ENCODE assay signal across 8 cellular contexts in genomic region chr12:64404470-64405446, GRCh38. TPM values are rescaled to one million over a fixed set of nuclear protein-coding genes. Genes with fewer than 3 reads are reported as not detected.
A peak's percentile ranks its signal among the peaks of the same experiment; 100 is the strongest.
DNase-seq lines count a peak whose midpoint lies in the region; ATAC-seq, FAIRE-seq and TF ChIP-seq lines count a peak whose summit lies in the region.

No MANE protein-coding gene starts in this region.

- H3K18ac ChIP-seq in H1 (ENCODE audit: extremely low read depth, low read length), result peak overlapping the region; percentile 95

- peak in 1 of 2 experiments; percentile 56 for TF ChIP-seq POLR2A in H1 (IDR thresholded peaks at IDR 0.05; ENCODE audit: control extremely low read depth in 1 of 2, low read depth in 2 of 2, low read length in 2 of 2)

- no peak overlapping the region for H2BK120ac ChIP-seq in H1 (replicated peaks; ENCODE audit: low read depth, low read length)

- H3K79me1 ChIP-seq in H1 (ENCODE audit: low read depth, low read length), result 0 out of 2 replicates have a peak, but pooled peaks cover 5% of the 10 kb centered on the region

- no peaks in the 10 kb centered on the region for H3K9me3 ChIP-seq in H1 (ENCODE audit: insufficient read depth in 2 of 2, low read depth in 1 of 2, low read length in 1 of 2)

- H3K4me2 ChIP-seq in H1 (ENCODE audit: insufficient read depth in 1 of 2, low read depth in 2 of 2, low read length in 2 of 2), result peak overlapping the region; percentile 76 to 94

- TF ChIP-seq RAD21 in H1 (IDR thresholded peaks at IDR 0.05 in 1 of 2, conservative IDR thresholded peaks at IDR 0.05 in 1 of 2; ENCODE audit: low read depth in 2 of 2, low read length in 2 of 2), result no peak

- DNase-seq in AG04449 (ENCODE audit: low read depth, low spot score), result peak; percentile 47
- peak; percentile 91 for DNase-seq in NCI-H748 (lab: John Stamatoyannopoulos, UW; ENCODE audit: unreplicated experiment)
- DNase-seq in activated CD8-positive, alpha-beta memory T cell treated with anti-CD3 and anti-CD28 coated beads for 4 hours (ENCODE audit: low read depth in 2 of 2), result peak; percentile 59 to 68
- peak in 1 of 2 experiments; percentile 56 for DNase-seq in H1 (ENCODE audit: low read depth in 1 of 2, low spot score in 2 of 2)
- DNase-seq in mesenteric fat pad (ENCODE audit: low spot score), result peak; percentile 91
- peak; percentile 56 to 66 for DNase-seq in stimulated activated CD8-positive, alpha-beta memory T cell treated with anti-CD3 and anti-CD28 coated beads, Interleukin-15, amount 100 ng/mL, for 48 hours (ENCODE audit: low read depth in 2 of 2)

- TF ChIP-seq EP300 in H1 (IDR thresholded peaks at IDR 0.05; ENCODE audit: borderline replicate concordance in 1 of 2, low read depth in 2 of 2, low read length in 2 of 2), result no peak

- peaks cover 9% of the 10 kb centered on the region; the same call in 1 of the 2 replicates for H3K23me2 ChIP-seq in H1 (ENCODE audit: low read depth, low read length)

- H2BK20ac ChIP-seq in H1 (ENCODE audit: low read length), result no peak overlapping the region

- H4K20me1 ChIP-seq in H1 (replicated peaks in 1 of 2; ENCODE audit: control insufficient read depth in 1 of 2, insufficient read depth in 2 of 2, low read length in 2 of 2), result peaks cover 5 to 11% of the 10 kb centered on the region in 2 experiments

- H4K91ac ChIP-seq in H1 (replicated peaks; ENCODE audit: insufficient read length, low read length), result peak overlapping the region; percentile 96

- H3K56ac ChIP-seq in H1 (replicated peaks; ENCODE audit: insufficient read length, low read depth, low read length), result peak overlapping the region; percentile 82

- peak overlapping the region; percentile 94 for H3K27ac ChIP-seq in H1 (ENCODE audit: low read depth, low read length)

- peak overlapping the region; percentile 97 for H4K8ac ChIP-seq in H1 (ENCODE audit: extremely low read depth, insufficient read depth, low read length)

- H2AK5ac ChIP-seq in H1 (ENCODE audit: low read depth, low read length), result peak overlapping the region; percentile 96

- FAIRE-seq in H1 (lab: Jason Lieb, UNC), result no peak

- no peak overlapping the region for H2AFZ ChIP-seq in H1 (ENCODE audit: low read length)

- ATAC-seq in GM18499 (IDR thresholded peaks at IDR 0.05; ENCODE audit: insufficient read depth, unreplicated experiment) (peak; percentile 14), HG02981 (IDR thresholded peaks at IDR 0.05; ENCODE audit: unreplicated experiment) (peak; percentile 27)

- H3K79me2 ChIP-seq in H1 (ENCODE audit: control insufficient read depth in 1 of 2, insufficient read depth in 2 of 2, low read length in 2 of 2), result peaks cover 15 to 48% of the 10 kb centered on the region in 2 experiments

- peak overlapping the region; percentile 91 to 96 (median 93) for H3K9ac ChIP-seq in H1 (replicated peaks in 1 of 4; ENCODE audit: extremely low read depth in 1 of 4, low read depth in 3 of 4, low read length in 3 of 4)

- H3K4ac ChIP-seq in H1 (replicated peaks; ENCODE audit: insufficient read length, low read depth, low read length), result peak overlapping the region; percentile 91

- peaks cover 0 to 3% (median under 1%) of the 10 kb centered on the region in 4 experiments; a peak in 3 of 8 replicates for H3K36me3 ChIP-seq in H1 (ENCODE audit: control insufficient read depth in 2 of 4, insufficient read depth in 4 of 4, low read length in 3 of 4)

- peak overlapping the region; percentile 98 for H2BK5ac ChIP-seq in H1 (ENCODE audit: low read depth, low read length)

- no peaks in the 10 kb centered on the region for H3K27me3 ChIP-seq in H1 (replicated peaks in 1 of 4; ENCODE audit: control insufficient read depth in 3 of 4, extremely low read depth in 1 of 4, insufficient read depth in 3 of 4, low read length in 3 of 4)

- H2BK12ac ChIP-seq in H1 (ENCODE audit: low read depth, low read length), result peak overlapping the region; percentile 95; the same call in 1 of the 2 replicates

- peak overlapping the region; percentile 98 for H3K4me3 ChIP-seq in AG04449 (ENCODE audit: low read depth, low read length)
- peak overlapping the region; percentile 73 to 96 (median 89) for H3K4me3 ChIP-seq in H1 (ENCODE audit: extremely low read depth in 1 of 4, insufficient read depth in 2 of 4, low read depth in 3 of 4, low read length in 4 of 4)

- H3K23ac ChIP-seq in H1 (ENCODE audit: insufficient read length), result no peak overlapping the region

- WGBS in H1 (ENCODE audit: extremely low coverage in 1 of 2, insufficient coverage in 1 of 2, insufficient read length in 1 of 2, insufficient replicate concordance in 2 of 2, low coverage in 1 of 2, low lambda C conversion rate in 2 of 2, missing lambda C conversion rate in 1 of 2), 2 experiments, result 2% methylated on average over 80 of the region's 85 CpGs; no CpG with 5 or more reads in 1 of the 2 experiments

- H4K5ac ChIP-seq in H1 (ENCODE audit: insufficient read length, low read depth, low read length), result peak overlapping the region; percentile 97

- H3K4me1 ChIP-seq in H1 (replicated peaks in 1 of 4; ENCODE audit: control insufficient read depth in 3 of 4, insufficient read depth in 4 of 4, low read length in 3 of 4), result peaks cover 0 to 5% (median 2%) of the 10 kb centered on the region in 4 experiments; a peak in 3 of 7 replicates

- POLR2A ChIA-PET in AG04449 (lab: Yijun Ruan, JAX) (interaction anchor here (1.0 kb wide), 1 partner anchor 9 kb away, joined by 4 read pairs; no protein-coding TSS in a partner anchor), H1 (lab: Charles Lee; ENCODE audit: partially characterized antibody) (interaction anchor here (0.7 to 9.6 kb wide), 27 partner anchors 7 to 207 kb away, joined by 3 to 100 read pairs (median 3); partner anchors contain the start of gene C12orf56)

- H2BK15ac ChIP-seq in H1 (ENCODE audit: low read length), result 0 out of 2 replicates have a peak overlapping the region, but pooled peaks have one; percentile 29

- no peak for TF ChIP-seq CTCF in AG04449 (IDR thresholded peaks at IDR 0.05; ENCODE audit: insufficient read depth, low read length, missing control alignments)
- TF ChIP-seq CTCF in H1 (IDR thresholded peaks at IDR 0.05; ENCODE audit: control extremely low read depth in 1 of 3, insufficient read depth in 1 of 3, low read depth in 1 of 3, low read length in 3 of 3), result no peak

- CTCF ChIA-PET in AG04449 (lab: Yijun Ruan, JAX) (no interaction called here), H1 (lab: Charles Lee; ENCODE audit: partially characterized antibody) (interaction anchor here (0.8 kb wide), 1 partner anchor 133 kb away, joined by 3 read pairs; no protein-coding TSS in a partner anchor)

- no peak overlapping the region for H3K14ac ChIP-seq in H1 (ENCODE audit: insufficient read length)

TF ChIP-seq in H1, 55 proteins besides CTCF, POLR2A, EP300 and RAD21 (continues in another document):
- TF ChIP-seq ZNF274 (IDR thresholded peaks at IDR 0.05; ENCODE audit: borderline replicate concordance, extremely low read depth, low read length) (no peak), RFX5 (IDR thresholded peaks at IDR 0.05; ENCODE audit: borderline replicate concordance, low read depth, low read length) (no peak), POU5F1 (IDR thresholded peaks at IDR 0.05; ENCODE audit: low read depth, low read length) (no peak), TAF7 (optimal IDR thresholded peaks at IDR 0.05; ENCODE audit: borderline replicate concordance, low read depth, low read length) (peak; percentile 50), ASH2L (IDR thresholded peaks at IDR 0.05; ENCODE audit: low read length) (peak; percentile 88), SIRT6 (IDR thresholded peaks at IDR 0.05; ENCODE audit: low read length) (no peak), MAFK (IDR thresholded peaks at IDR 0.05; ENCODE audit: low read depth, low read length) (no peak), SP4 (IDR thresholded peaks at IDR 0.05; ENCODE audit: low read length) (no peak), GABPA (IDR thresholded peaks at IDR 0.05; ENCODE audit: borderline replicate concordance, insufficient read depth, low read length) (no peak), HDAC6 (IDR thresholded peaks at IDR 0.05; ENCODE audit: low read depth, low read length) (no peak), NRF1 (IDR thresholded peaks at IDR 0.05; ENCODE audit: low read depth, low read length) (no peak), SAP30 (IDR thresholded peaks at IDR 0.05; ENCODE audit: insufficient read depth, insufficient replicate concordance, low read length) (no peak), KDM4A (IDR thresholded peaks at IDR 0.05; ENCODE audit: low read depth, low read length, severe bottlenecking) (peak; percentile 72)

RNA-seq across cellular contexts. Expression of gene XPOT, which starts 0.6 kb away (rescaled TPM):
- total RNA-seq in H1 (2021; fragmentation: NEBNext Ultra II Directional; extraction: Animal tissue kit (Norgen Biotek cat#: 25700)), result 160 and 176 TPM in 2 replicates
- polyA plus RNA-seq in H1 (2011; rRNA removed), result 26.7 and 38.8 TPM in 2 replicates
- polyA plus RNA-seq in H1 (2011; cell fraction: cytosol; rRNA removed), result 49.9 TPM
- polyA plus RNA-seq in H1 (2011; cell fraction: nucleus; rRNA removed), result 26.3 TPM
- 51.7 to 99.1 TPM (median 63.7 TPM) in 4 replicates for polyA plus RNA-seq in H1 (2012, experiment 1 of 2)
- polyA plus RNA-seq in H1 (2012, experiment 2 of 2), result 5.4 TPM
- polyA plus RNA-seq in H1 (2013, experiment 1 of 2), result 82.0 TPM
- polyA plus RNA-seq in H1 (2013, experiment 2 of 2), result 86.0 TPM
- polyA minus RNA-seq in H1 (2011; rRNA and poly(A)+ RNA removed), result 76.8 and 116 TPM in 2 replicates
- 66.3 TPM for polyA minus RNA-seq in H1 (2011; cell fraction: cytosol; rRNA and poly(A)+ RNA removed)
- 117 TPM for polyA minus RNA-seq in H1 (2011; cell fraction: nucleus; rRNA and poly(A)+ RNA removed)
- total RNA-seq in mesenteric fat pad, result 96.1 TPM

RNA-seq across cellular contexts. Expression of gene C12orf56, which starts 14.2 kb away (rescaled TPM):
- 1.1 TPM in 2 replicates for total RNA-seq in H1 (2021; fragmentation: NEBNext Ultra II Directional; extraction: Animal tissue kit (Norgen Biotek cat#: 25700))
- polyA plus RNA-seq in H1 (2011; rRNA removed), result 2.0 and 2.9 TPM in 2 replicates
- 2.6 TPM for polyA plus RNA-seq in H1 (2011; cell fraction: cytosol; rRNA removed)
- 5.7 TPM for polyA plus RNA-seq in H1 (2011; cell fraction: nucleus; rRNA removed)
- polyA plus RNA-seq in H1 (2012, experiment 1 of 2), result 1.7 to 2.6 TPM (median 2.2 TPM) in 4 replicates
- 0.26 TPM for polyA plus RNA-seq in H1 (2012, experiment 2 of 2)
- polyA plus RNA-seq in H1 (2013, experiment 1 of 2), result 1.4 TPM
- polyA plus RNA-seq in H1 (2013, experiment 2 of 2), result 1.3 TPM
- 2.9 and 5.3 TPM in 2 replicates for polyA minus RNA-seq in H1 (2011; rRNA and poly(A)+ RNA removed)
- 1.0 TPM for polyA minus RNA-seq in H1 (2011; cell fraction: cytosol; rRNA and poly(A)+ RNA removed)
- 11.1 TPM for polyA minus RNA-seq in H1 (2011; cell fraction: nucleus; rRNA and poly(A)+ RNA removed)
- not detected for total RNA-seq in mesenteric fat pad

RNA-seq across cellular contexts. Expression of gene TBK1, which starts 47.2 kb away (rescaled TPM):
- total RNA-seq in H1 (2021; fragmentation: NEBNext Ultra II Directional; extraction: Animal tissue kit (Norgen Biotek cat#: 25700)), result 19.2 and 20.4 TPM in 2 replicates
- 2.7 and 5.3 TPM in 2 replicates for polyA plus RNA-seq in H1 (2011; rRNA removed)
- polyA plus RNA-seq in H1 (2011; cell fraction: cytosol; rRNA removed), result 8.7 TPM
- polyA plus RNA-seq in H1 (2011; cell fraction: nucleus; rRNA removed), result 1.9 TPM
- 7.9 to 17.8 TPM (median 9.0 TPM) in 4 replicates for polyA plus RNA-seq in H1 (2012, experiment 1 of 2)
- 1.00 TPM for polyA plus RNA-seq in H1 (2012, experiment 2 of 2)
- polyA plus RNA-seq in H1 (2013, experiment 1 of 2), result 14.9 TPM
- polyA plus RNA-seq in H1 (2013, experiment 2 of 2), result 14.1 TPM
- polyA minus RNA-seq in H1 (2011; rRNA and poly(A)+ RNA removed), result 4.3 and 6.2 TPM in 2 replicates
- polyA minus RNA-seq in H1 (2011; cell fraction: cytosol; rRNA and poly(A)+ RNA removed), result 7.9 TPM
- 16.1 TPM for polyA minus RNA-seq in H1 (2011; cell fraction: nucleus; rRNA and poly(A)+ RNA removed)
- 23.4 TPM for total RNA-seq in mesenteric fat pad
